ENCODE assay signal across 12 cellular contexts in genomic region chr16:57798953-57799618, GRCh38. TPM values are rescaled to one million over a fixed set of nuclear protein-coding genes. Genes with fewer than 3 reads are reported as not detected.
DNase-seq lines count a peak whose midpoint lies in the region; ATAC-seq, FAIRE-seq and TF ChIP-seq lines count a peak whose summit lies in the region.
"Had no signal": no experiment of that assay in that cellular context is flagged by ENCODE, and none has a peak within 500 bp of the region (broad histone marks: within the 10 kb centered on the region; RNA-seq: fewer than 3 reads in every experiment).

No MANE protein-coding gene starts in this region.

- H3K27ac ChIP-seq in astrocyte (ENCODE audit: low read depth, low read length), result no peak overlapping the region
- H3K27ac ChIP-seq: SJSA1 had no signal

- in situ Hi-C loops in HAP-1 (cut with MboI; ENCODE audit: low sequenced_read_pairs), result no loop called here

- H3K27me3 Mint-ChIP-seq in astrocyte (ENCODE audit: low read depth, unreplicated experiment), result no peaks in the 10 kb centered on the region
- H3K27me3 Mint-ChIP-seq in natural killer cell treated with Interleukin-12 subunit alpha and Interleukin-12 subunit beta and Interleukin-15 and Interleukin-18, amount 100 ng/mL, for 72 hours, result no peaks in the 10 kb centered on the region

- peaks cover 71% of the 10 kb centered on the region for H4K20me1 ChIP-seq in astrocyte (ENCODE audit: insufficient read depth, low read length)

- DNase-seq in COR-L47 (lab: John Stamatoyannopoulos, UW), result peak; percentile 17
- peak; percentile 51 for DNase-seq in NCI-H1105 (lab: John Stamatoyannopoulos, UW)
- DNase-seq in astrocyte (ENCODE audit: low read depth), result no peak
- no peak for DNase-seq in natural killer cell treated with Interleukin-12 subunit alpha and Interleukin-12 subunit beta and Interleukin-15 and Interleukin-18, amount 100 ng/mL, for 72 hours (ENCODE audit: low spot score)
- DNase-seq in HAP-1 (ENCODE audit: low spot score in 2 of 2), result no peak
- DNase-seq in amniotic stem cell (lab: John Stamatoyannopoulos, UW), result no peak
- DNase-seq in GM12892 (ENCODE audit: insufficient read length), result no peak
- DNase-seq: activated CD4-positive, alpha-beta T cell treated with anti-CD3 and anti-CD28 coated beads, Interleukin-2, amount 50 U/mL, for 48 hours; esophagus squamous epithelium had no signal

- H3K27me3 ChIP-seq in astrocyte (ENCODE audit: insufficient read depth, low read length), result no peaks in the 10 kb centered on the region
- H3K27me3 ChIP-seq in HAP-1 (ENCODE audit: low read depth), result no peaks in the 10 kb centered on the region
- H3K27me3 ChIP-seq: esophagus squamous epithelium, SJSA1 had no signal

- H3K4me3 ChIP-seq in astrocyte (ENCODE audit: insufficient read depth, low read depth, low read length) (no peak overlapping the region), HAP-1 (no peak overlapping the region)
- H3K4me3 ChIP-seq: SJSA1 had no signal

- H3K27ac Mint-ChIP-seq in astrocyte (ENCODE audit: unreplicated experiment), result peak overlapping the region; percentile 31
- peak overlapping the region; percentile 11 to 18 for H3K27ac Mint-ChIP-seq in natural killer cell treated with Interleukin-12 subunit alpha and Interleukin-12 subunit beta and Interleukin-15 and Interleukin-18, amount 100 ng/mL, for 72 hours

- no peak for TF ChIP-seq POLR2A in GM12892 (IDR thresholded peaks at IDR 0.05; ENCODE audit: low read depth, low read length)

- H3K9me3 ChIP-seq in astrocyte (ENCODE audit: insufficient read depth, low read depth, low read length), result no peaks in the 10 kb centered on the region
- H3K9me3 ChIP-seq in HAP-1, result no peaks in the 10 kb centered on the region
- H3K9me3 ChIP-seq: esophagus squamous epithelium, SJSA1 had no signal

- H3K4me1 Mint-ChIP-seq in astrocyte (ENCODE audit: low read depth, unreplicated experiment), result peaks cover 48% of the 10 kb centered on the region
- peaks cover 27 to 30% of the 10 kb centered on the region in 2 donors for H3K4me1 Mint-ChIP-seq in natural killer cell treated with Interleukin-12 subunit alpha and Interleukin-12 subunit beta and Interleukin-15 and Interleukin-18, amount 100 ng/mL, for 72 hours (ENCODE audit: low read depth in 2 of 2)

- no peak for ATAC-seq in natural killer cell treated with Interleukin-12 subunit alpha and Interleukin-12 subunit beta and Interleukin-15 and Interleukin-18, amount 100 ng/mL, for 72 hours
- no peak for ATAC-seq in HG03139 (IDR thresholded peaks at IDR 0.05; ENCODE audit: unreplicated experiment)

- FAIRE-seq in astrocyte (lab: Jason Lieb, UNC) (no peak), GM12892 (lab: Jason Lieb, UNC) (no peak)
- FAIRE-seq: islet of Langerhans had no signal

- H3K4me2 ChIP-seq in astrocyte (ENCODE audit: low read length), result peak overlapping the region; percentile 70

- H3K79me2 ChIP-seq in astrocyte (ENCODE audit: insufficient read depth, low read length), result peaks cover 62% of the 10 kb centered on the region

- no peak overlapping the region for H2AFZ ChIP-seq in astrocyte (ENCODE audit: low read depth, low read length)

- TF ChIP-seq CTCF in astrocyte (IDR thresholded peaks at IDR 0.05; ENCODE audit: insufficient read depth, low read depth, low read length), result no peak

- no peak overlapping the region for H3K9ac ChIP-seq in astrocyte (ENCODE audit: low read length)

- peaks cover 12% of the 10 kb centered on the region for H3K36me3 ChIP-seq in astrocyte (ENCODE audit: insufficient read depth, low read length)
- no peaks in the 10 kb centered on the region; the same call in 1 of the 2 replicates for H3K36me3 ChIP-seq in HAP-1 (replicated peaks)

- no peaks in the 10 kb centered on the region for H3K9me3 Mint-ChIP-seq in astrocyte (ENCODE audit: unreplicated experiment)
- no peaks in the 10 kb centered on the region for H3K9me3 Mint-ChIP-seq in natural killer cell treated with Interleukin-12 subunit alpha and Interleukin-12 subunit beta and Interleukin-15 and Interleukin-18, amount 100 ng/mL, for 72 hours

- H3K4me1 ChIP-seq in astrocyte (ENCODE audit: insufficient read depth, low read length) (peaks cover 39% of the 10 kb centered on the region), HAP-1 (peaks cover 6% of the 10 kb centered on the region)

- H3K4me3 Mint-ChIP-seq in astrocyte (ENCODE audit: unreplicated experiment), result peak overlapping the region; percentile 76
- peak overlapping the region; percentile 70 for H3K4me3 Mint-ChIP-seq in natural killer cell treated with Interleukin-12 subunit alpha and Interleukin-12 subunit beta and Interleukin-15 and Interleukin-18, amount 100 ng/mL, for 72 hours

- H3K36me3 Mint-ChIP-seq in astrocyte (ENCODE audit: low read depth, unreplicated experiment), result no peaks in the 10 kb centered on the region
- H3K36me3 Mint-ChIP-seq in natural killer cell treated with Interleukin-12 subunit alpha and Interleukin-12 subunit beta and Interleukin-15 and Interleukin-18, amount 100 ng/mL, for 72 hours, result no peaks in the 10 kb centered on the region

RNA-seq across cellular contexts. Expression of gene KIFC3, which starts 3.2 kb away (rescaled TPM):
- 80.4 and 96.9 TPM in 2 replicates for total RNA-seq in astrocyte
- 10 to 100 TPM in 1 of 2 donors, 1 to 10 TPM in 1; 2.5 to 10.0 TPM for total RNA-seq in natural killer cell treated with Interleukin-12 subunit alpha and Interleukin-12 subunit beta and Interleukin-15 and Interleukin-18, amount 100 ng/mL, for 72 hours
- polyA plus RNA-seq in GM12892 (2012; ENCODE audit: missing spikeins), result 0.38 TPM

Comparison
In these comparisons a context has a peak if more than half of its experiments do, and no peak if none do; other contexts are left out.
1. DNase-seq: peak in COR-L47 (single experiment) and NCI-H1105 (single experiment); none in astrocyte (single experiment), natural killer cell treated with Interleukin-12 subunit alpha and Interleukin-12 subunit beta and Interleukin-15 and Interleukin-18, amount 100 ng/mL, for 72 hours (single experiment), HAP-1 (0 of 2), amniotic stem cell (single experiment) and GM12892 (single experiment).